ENCODE assay signal across 8 cellular contexts in genomic region chr1:41666991-41667631, GRCh38.
DNase-seq lines count a peak whose midpoint lies in the region; ATAC-seq and TF ChIP-seq lines count a peak whose summit lies in the region.

No MANE protein-coding gene starts in this region.

- H3K27me3 Mint-ChIP-seq in T-helper 17 cell: no peaks in the 10 kb centered on the region
- H3K27me3 Mint-ChIP-seq in brain: peaks cover 11% of the 10 kb centered on the region

- H3K27ac Mint-ChIP-seq in T-helper 17 cell: peak overlapping the region; percentile 96
- H3K27ac Mint-ChIP-seq in brain: peak overlapping the region in 4 of 5 experiments; percentile 17 to 56 (median 32)

- DNase-seq in EL (peak; percentile 49), T-helper 17 cell (peak; percentile 41 to 48 (median 43)), NCI-H1436 (lab: John Stamatoyannopoulos, UW) (no peak), NCI-H1930 (lab: John Stamatoyannopoulos, UW) (no peak)
- peak; percentile 38 to 75 (median 57) for DNase-seq in stimulated activated CD4-positive, alpha-beta T cell treated with anti-CD3 and anti-CD28 coated beads, TNF-alpha, amount 100 ng/mL, for 24 hours (ENCODE audit: low read depth in 3 of 3)

- no peak for TF ChIP-seq CTCF in brain (conservative IDR thresholded peaks at IDR 0.05)

- peaks cover 0 to 2% (median 0%) of the 10 kb centered on the region in 5 experiments for H3K9me3 Mint-ChIP-seq in brain

- H3K36me3 Mint-ChIP-seq in T-helper 17 cell (ENCODE audit: low read depth) (no peaks in the 10 kb centered on the region), brain (no peaks in the 10 kb centered on the region)

- H3K4me3 Mint-ChIP-seq in T-helper 17 cell: peak overlapping the region; percentile 47
- peak overlapping the region in 1 of 5 experiments; percentile 51 for H3K4me3 Mint-ChIP-seq in brain

- ATAC-seq in HG02588 (IDR thresholded peaks at IDR 0.05; ENCODE audit: unreplicated experiment) (peak; percentile 58), T-helper 17 cell (peak; percentile 86), HG03520 (IDR thresholded peaks at IDR 0.05; ENCODE audit: unreplicated experiment) (no peak)

- H3K9me3 ChIP-seq in T-helper 17 cell (ENCODE audit: control insufficient read depth, low read length, poor library complexity, severe bottlenecking): no peaks in the 10 kb centered on the region

- H3K4me1 Mint-ChIP-seq in T-helper 17 cell (peaks cover 57% of the 10 kb centered on the region), brain (peaks cover 66% of the 10 kb centered on the region)

Comparison
In these comparisons a context has a peak if more than half of its experiments do, and no peak if none do; other contexts are left out.
1. DNase-seq: peak in EL (single experiment), T-helper 17 cell (3 of 3) and stimulated activated CD4-positive, alpha-beta T cell treated with anti-CD3 and anti-CD28 coated beads, TNF-alpha, amount 100 ng/mL, for 24 hours (3 of 3); none in NCI-H1436 (single experiment) and NCI-H1930 (0 of 2).